9 cellular contexts compared by ENCODE assay signal in genomic region chr2:76197842-76198448, GRCh38.
DNase-seq lines count a peak whose midpoint lies in the region; ATAC-seq lines count a peak whose summit lies in the region.
"Had no signal": no experiment of that assay in that cellular context is flagged by ENCODE, and none has a peak within 500 bp of the region (broad histone marks: within the 10 kb centered on the region; RNA-seq: fewer than 3 reads in every experiment).

No MANE protein-coding gene starts in this region.

- H3K9me3 Mint-ChIP-seq in activated CD4-positive, alpha-beta T cell treated with anti-CD3 and anti-CD28 coated beads for 36 hours (ENCODE audit: low read depth): no peaks in the 10 kb centered on the region

- intact Hi-C loops in activated CD4-positive, alpha-beta T cell treated with anti-CD3 and anti-CD28 coated beads for 36 hours (cut with DNase I, micrococcal nuclease): loop anchor here (1.0 to 10.0 kb wide), 3 partner anchors 401 to 413 kb away; no protein-coding TSS in a partner anchor

- H3K36me3 Mint-ChIP-seq in activated CD4-positive, alpha-beta T cell treated with anti-CD3 and anti-CD28 coated beads for 36 hours (ENCODE audit: low read depth): no peaks in the 10 kb centered on the region

- no peak for ATAC-seq in activated CD4-positive, alpha-beta T cell treated with anti-CD3 and anti-CD28 coated beads for 36 hours
- ATAC-seq: left colon had no signal

- H3K4me1 Mint-ChIP-seq in activated CD4-positive, alpha-beta T cell treated with anti-CD3 and anti-CD28 coated beads for 36 hours: no peaks in the 10 kb centered on the region

- peak; percentile 68 for DNase-seq in activated CD4-positive, alpha-beta T cell treated with anti-CD3 and anti-CD28 coated beads for 36 hours
- DNase-seq in activated CD4-positive, alpha-beta T cell treated with anti-CD3 and anti-CD28 coated beads for 1 hour: no peak
- DNase-seq in H4 (ENCODE audit: low spot score): peak; percentile 62
- peak; percentile 54 to 86 (median 63) for DNase-seq in NCI-H1417 (lab: John Stamatoyannopoulos, UW)
- peak; percentile 6 for DNase-seq in activated CD4-positive, alpha-beta T cell treated with anti-CD3 and anti-CD28 coated beads, Interleukin-2, amount 50 U/mL, for 1 hour
- peak; percentile 4 for DNase-seq in germinal center (ENCODE audit: low spot score)
- peak; percentile 72 for DNase-seq in renal cortical epithelial cell (ENCODE audit: low read depth)
- DNase-seq in HCEC 1CT: no peak

- CTCF ChIA-PET in activated CD4-positive, alpha-beta T cell treated with anti-CD3 and anti-CD28 coated beads for 36 hours (lab: Charles Lee): interaction anchor here (0.8 to 1.9 kb wide), 6 partner anchors 9 to 403 kb away, joined by 3 to 7 read pairs (median 3); no protein-coding TSS in a partner anchor

- no peak overlapping the region for H3K27ac Mint-ChIP-seq in activated CD4-positive, alpha-beta T cell treated with anti-CD3 and anti-CD28 coated beads for 36 hours

- H3K27me3 Mint-ChIP-seq in activated CD4-positive, alpha-beta T cell treated with anti-CD3 and anti-CD28 coated beads for 36 hours: no peaks in the 10 kb centered on the region

- POLR2A ChIA-PET in activated CD4-positive, alpha-beta T cell treated with anti-CD3 and anti-CD28 coated beads for 36 hours (lab: Charles Lee): no interaction called here

- H3K4me3 Mint-ChIP-seq in activated CD4-positive, alpha-beta T cell treated with anti-CD3 and anti-CD28 coated beads for 36 hours: no peak overlapping the region

Comparison
In these comparisons a context has a peak if more than half of its experiments do, and no peak if none do; other contexts are left out.
1. DNase-seq: peak in activated CD4-positive, alpha-beta T cell treated with anti-CD3 and anti-CD28 coated beads for 36 hours (single experiment), H4 (single experiment), NCI-H1417 (3 of 3), activated CD4-positive, alpha-beta T cell treated with anti-CD3 and anti-CD28 coated beads, Interleukin-2, amount 50 U/mL, for 1 hour (single experiment), germinal center (single experiment) and renal cortical epithelial cell (single experiment); none in activated CD4-positive, alpha-beta T cell treated with anti-CD3 and anti-CD28 coated beads for 1 hour (single experiment) and HCEC 1CT (single experiment).